Comparison of ENCODE assay signal across 22 cellular contexts in the genomic region with DNA sequence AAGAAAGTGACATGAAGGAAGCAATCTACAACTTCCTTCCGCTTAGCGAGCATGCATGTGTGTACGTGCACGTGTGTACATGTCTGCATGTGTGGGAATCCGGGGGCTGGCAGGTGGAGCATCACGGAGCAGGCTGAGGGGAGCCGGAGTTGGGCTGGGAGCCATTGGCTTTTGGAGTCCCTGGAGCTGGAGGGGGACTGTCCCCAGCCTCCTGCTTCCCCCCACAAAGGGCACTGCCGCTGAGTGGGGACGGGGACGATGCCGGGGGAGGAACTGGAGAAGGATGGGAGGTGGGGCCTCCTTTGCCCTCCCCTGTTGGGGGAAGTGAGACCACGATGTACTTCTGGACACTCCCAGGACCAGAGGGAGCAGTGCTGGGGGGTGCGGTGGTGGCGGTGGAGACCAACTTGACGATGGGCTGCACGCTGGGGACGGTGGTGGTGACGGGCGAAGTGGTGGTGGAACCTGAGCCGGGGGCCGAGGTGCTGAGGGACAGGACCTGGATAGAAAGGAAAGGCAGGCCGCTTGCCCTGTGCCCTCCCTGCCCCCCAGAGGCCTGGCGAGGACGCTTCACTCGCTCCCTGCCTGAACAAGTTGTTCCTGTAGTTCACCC. TPM values are rescaled to one million over a fixed set of nuclear protein-coding genes. Genes with fewer than 3 reads are reported as not detected.
DNase-seq lines count a peak whose midpoint lies in the region; ATAC-seq, FAIRE-seq and TF ChIP-seq lines count a peak whose summit lies in the region.
"Had no signal": no experiment of that assay in that cellular context is flagged by ENCODE, and none has a peak within 500 bp of the region (broad histone marks: within the 10 kb centered on the region; RNA-seq: fewer than 3 reads in every experiment).

No MANE protein-coding gene starts in this region.

- H3K27me3 ChIP-seq in PC-9 (ENCODE audit: insufficient read depth, low read depth) = no peaks in the 10 kb centered on the region
- no peaks in the 10 kb centered on the region for H3K27me3 ChIP-seq in endothelial cell of umbilical vein (ENCODE audit: control insufficient read depth in 2 of 2, insufficient read depth in 2 of 2, low read length in 2 of 2)
- H3K27me3 ChIP-seq: Peyer's patch had no signal

- H2AFZ ChIP-seq in PC-9 (no peak overlapping the region), endothelial cell of umbilical vein (ENCODE audit: low read depth, low read length) (no peak overlapping the region)
- H2AFZ ChIP-seq: GM23248 had no signal

- H3K4me3 ChIP-seq in PC-9 (no peak overlapping the region), endothelial cell of umbilical vein (replicated peaks in 1 of 3; ENCODE audit: insufficient read depth in 1 of 3, low read depth in 1 of 3, low read length in 3 of 3) (no peak overlapping the region)
- H3K4me3 ChIP-seq: GM12878, GM23248, Peyer's patch had no signal

- ATAC-seq in activated T-cell treated with anti-CD3 and anti-CD28 coated beads, Interleukin-2, amount 50 U/mL, for 72 hours (replicated peaks in 1 of 2) = no peak
- ATAC-seq in stimulated activated naive B cell treated with anti-CD40 and anti-IgM and Interleukin-4, amounts not matched to agents 10 μg/mL and 1 μg/mL and 100 μg/mL, for 72 hours (replicated peaks) = no peak
- ATAC-seq: GM12878 had no signal

- no peak for TF ChIP-seq POLR2A in endothelial cell of umbilical vein (IDR thresholded peaks at IDR 0.05; ENCODE audit: low read depth, low read length)

- H3K4me3 Mint-ChIP-seq in activated T-cell treated with anti-CD3 and anti-CD28 coated beads, Interleukin-2, amount 50 U/mL, for 24 hours = no peak overlapping the region
- H3K4me3 Mint-ChIP-seq in activated T-cell treated with anti-CD3 and anti-CD28 coated beads, Interleukin-2, amount 50 U/mL, for 72 hours = no peak overlapping the region
- no peak overlapping the region for H3K4me3 Mint-ChIP-seq in stimulated activated naive B cell treated with anti-CD40 and anti-IgM and Interleukin-4, amounts not matched to agents 10 μg/mL and 1 μg/mL and 100 μg/mL, for 72 hours
- no peak overlapping the region for H3K4me3 Mint-ChIP-seq in immature natural killer cell
- H3K4me3 Mint-ChIP-seq: CD4-positive, alpha-beta memory T cell had no signal

- peaks cover 4% of the 10 kb centered on the region for H3K36me3 ChIP-seq in PC-9 (ENCODE audit: low read depth)
- H3K36me3 ChIP-seq in endothelial cell of umbilical vein (ENCODE audit: control insufficient read depth in 2 of 2, extremely low read depth in 1 of 2, insufficient read depth in 2 of 2, low read length in 2 of 2) = peaks cover 12 to 47% of the 10 kb centered on the region in 2 experiments

- DNase-seq in activated T-cell treated with anti-CD3 and anti-CD28 coated beads, Interleukin-2, amount 50 U/mL, for 24 hours = no peak
- DNase-seq in activated T-cell treated with anti-CD3 and anti-CD28 coated beads, Interleukin-2, amount 50 U/mL, for 72 hours = no peak
- DNase-seq in PC-9 (no peak), endothelial cell of umbilical vein (ENCODE audit: low read depth, low spot score) (no peak), T1000 (lab: John Stamatoyannopoulos, UW) (no peak), DMS53 treated with DMSO at 0.1 percent for 48 hours (lab: John Stamatoyannopoulos, UW; ENCODE audit: unreplicated experiment) (no peak), immature natural killer cell (no peak)
- no peak for DNase-seq in stimulated activated naive B cell treated with anti-CD40 and anti-IgM and Interleukin-4, amounts not matched to agents 10 μg/mL and 1 μg/mL and 100 μg/mL, for 72 hours
- DNase-seq: 8988T; CD4-positive, alpha-beta memory T cell; DND-41; GM23248; NCI-H1436 treated with DMSO at 0.1 percent for 48 hours; NCI-H2081; NCI-H510A treated with DMSO at 0.1 percent for 48 hours; NCI-H82; Peyer's patch; SHP77 had no signal

- peaks cover 85% of the 10 kb centered on the region for H3K36me3 Mint-ChIP-seq in activated T-cell treated with anti-CD3 and anti-CD28 coated beads, Interleukin-2, amount 50 U/mL, for 24 hours (ENCODE audit: low read depth)
- H3K36me3 Mint-ChIP-seq in activated T-cell treated with anti-CD3 and anti-CD28 coated beads, Interleukin-2, amount 50 U/mL, for 72 hours (ENCODE audit: insufficient read depth in 2 of 2) = peaks cover 6 to 8% of the 10 kb centered on the region in 2 donors
- H3K36me3 Mint-ChIP-seq in stimulated activated naive B cell treated with anti-CD40 and anti-IgM and Interleukin-4, amounts not matched to agents 10 μg/mL and 1 μg/mL and 100 μg/mL, for 72 hours = peaks cover 31 to 72% of the 10 kb centered on the region in 2 donors
- peaks cover 0 to 26% (median 8%) of the 10 kb centered on the region in 3 donors for H3K36me3 Mint-ChIP-seq in immature natural killer cell

- peaks cover 13% of the 10 kb centered on the region for H3K4me1 Mint-ChIP-seq in activated T-cell treated with anti-CD3 and anti-CD28 coated beads, Interleukin-2, amount 50 U/mL, for 24 hours (ENCODE audit: low read depth)
- H3K4me1 Mint-ChIP-seq in activated T-cell treated with anti-CD3 and anti-CD28 coated beads, Interleukin-2, amount 50 U/mL, for 72 hours (ENCODE audit: low read depth) = peaks cover 11% of the 10 kb centered on the region
- H3K4me1 Mint-ChIP-seq in stimulated activated naive B cell treated with anti-CD40 and anti-IgM and Interleukin-4, amounts not matched to agents 10 μg/mL and 1 μg/mL and 100 μg/mL, for 72 hours = peaks cover 10 to 28% of the 10 kb centered on the region in 2 donors
- peaks cover 9 to 11% of the 10 kb centered on the region in 2 donors for H3K4me1 Mint-ChIP-seq in immature natural killer cell

- dilution Hi-C loops in endothelial cell of umbilical vein (cut with MboI; ENCODE audit: extremely low pct_ligation_motif_present, low sequenced_read_pairs) = no loop called here

- FAIRE-seq in endothelial cell of umbilical vein (lab: Jason Lieb, UNC) = no peak
- FAIRE-seq: G401.6, GM12878, HTR-8/SVneo had no signal

- no peaks in the 10 kb centered on the region for H4K20me1 ChIP-seq in PC-9 (ENCODE audit: insufficient read depth)
- H4K20me1 ChIP-seq in endothelial cell of umbilical vein (replicated peaks; ENCODE audit: control insufficient read depth, extremely low read depth, insufficient read depth, low read length) = no peaks in the 10 kb centered on the region

- H3K9me3 Mint-ChIP-seq in activated T-cell treated with anti-CD3 and anti-CD28 coated beads, Interleukin-2, amount 50 U/mL, for 24 hours = no peaks in the 10 kb centered on the region
- no peaks in the 10 kb centered on the region for H3K9me3 Mint-ChIP-seq in activated T-cell treated with anti-CD3 and anti-CD28 coated beads, Interleukin-2, amount 50 U/mL, for 72 hours
- no peaks in the 10 kb centered on the region for H3K9me3 Mint-ChIP-seq in stimulated activated naive B cell treated with anti-CD40 and anti-IgM and Interleukin-4, amounts not matched to agents 10 μg/mL and 1 μg/mL and 100 μg/mL, for 72 hours
- H3K9me3 Mint-ChIP-seq in immature natural killer cell = no peaks in the 10 kb centered on the region
- H3K9me3 Mint-ChIP-seq: CD4-positive, alpha-beta memory T cell had no signal

- POLR2A ChIA-PET in PC-9 (lab: Charles Lee; ENCODE audit: unreplicated experiment) = no interaction called here
- POLR2A ChIA-PET in endothelial cell of umbilical vein (lab: Charles Lee) = no interaction called here

- H3F3A ChIP-seq in PC-9 (ENCODE audit: insufficient read depth, low read depth) = peaks cover under 1% of the 10 kb centered on the region; the same call in 1 of the 2 replicates

- BruUV-seq in PC-9 (replicated peaks; lab: Mats Ljungman, UMichigan) = TSS peak; percentile 89
- BruUV-seq in endothelial cell of umbilical vein (replicated peaks; lab: Mats Ljungman, UMichigan) = TSS peak; percentile 96

- H3K9ac ChIP-seq in endothelial cell of umbilical vein (replicated peaks; ENCODE audit: extremely low read depth, insufficient read depth, low read length) = no peak overlapping the region
- H3K9ac ChIP-seq: GM23248 had no signal

- H3K9me2 ChIP-seq in PC-9 (ENCODE audit: insufficient read depth) = no peaks in the 10 kb centered on the region

- intact Hi-C loops in PC-9 (cut with micrococcal nuclease; ENCODE audit: unreplicated experiment) = no loop called here
- intact Hi-C loops in endothelial cell of umbilical vein (cut with micrococcal nuclease) = loop anchor here (10.0 kb wide), 1 partner anchor 1018 kb away; a partner anchor contains a TSS

- H3K4me2 ChIP-seq in PC-9 (no peak overlapping the region), endothelial cell of umbilical vein (ENCODE audit: insufficient read depth, low read length) (no peak overlapping the region)

- no peaks in the 10 kb centered on the region for H3K9me3 ChIP-seq in PC-9 (ENCODE audit: insufficient read depth, low read depth)
- no peaks in the 10 kb centered on the region for H3K9me3 ChIP-seq in endothelial cell of umbilical vein (replicated peaks; ENCODE audit: control insufficient read depth, insufficient read depth, low read length)
- H3K9me3 ChIP-seq: Peyer's patch had no signal

- no peaks in the 10 kb centered on the region for H3K27me3 Mint-ChIP-seq in activated T-cell treated with anti-CD3 and anti-CD28 coated beads, Interleukin-2, amount 50 U/mL, for 24 hours
- H3K27me3 Mint-ChIP-seq in activated T-cell treated with anti-CD3 and anti-CD28 coated beads, Interleukin-2, amount 50 U/mL, for 72 hours (ENCODE audit: low read depth) = no peaks in the 10 kb centered on the region
- H3K27me3 Mint-ChIP-seq in stimulated activated naive B cell treated with anti-CD40 and anti-IgM and Interleukin-4, amounts not matched to agents 10 μg/mL and 1 μg/mL and 100 μg/mL, for 72 hours = no peaks in the 10 kb centered on the region
- H3K27me3 Mint-ChIP-seq in immature natural killer cell (ENCODE audit: low read depth in 3 of 3) = peaks cover 0 to 6% (median 5%) of the 10 kb centered on the region in 3 donors
- H3K27me3 Mint-ChIP-seq: CD4-positive, alpha-beta memory T cell had no signal

- H3K4me1 ChIP-seq in PC-9 (replicated peaks; ENCODE audit: insufficient read depth) (peaks cover 6% of the 10 kb centered on the region), endothelial cell of umbilical vein (ENCODE audit: control insufficient read depth, extremely low read depth, insufficient read depth, low read length) (peaks cover 6% of the 10 kb centered on the region)

- CTCF ChIA-PET in PC-9 (lab: Charles Lee) = no interaction called here
- CTCF ChIA-PET in endothelial cell of umbilical vein (lab: Charles Lee) = no interaction called here

- H3K27ac ChIP-seq in PC-9 (no peak overlapping the region), endothelial cell of umbilical vein (ENCODE audit: insufficient read depth, low read depth, low read length) (no peak overlapping the region)
- H3K27ac ChIP-seq: GM23248, HL-60, Peyer's patch had no signal

- TF ChIP-seq CTCF in PC-9 (conservative IDR thresholded peaks at IDR 0.05) (no peak), endothelial cell of umbilical vein (IDR thresholded peaks at IDR 0.05; ENCODE audit: extremely low read depth in 1 of 2, insufficient read depth in 1 of 2, low read depth in 1 of 2, low read length in 2 of 2) (no peak)

- H3K9me1 ChIP-seq in endothelial cell of umbilical vein (replicated peaks; ENCODE audit: control insufficient read depth, extremely low read depth, insufficient read depth, low read length) = no peaks in the 10 kb centered on the region

- H3K27ac Mint-ChIP-seq in activated T-cell treated with anti-CD3 and anti-CD28 coated beads, Interleukin-2, amount 50 U/mL, for 24 hours = peak overlapping the region; percentile 66
- no peak overlapping the region for H3K27ac Mint-ChIP-seq in activated T-cell treated with anti-CD3 and anti-CD28 coated beads, Interleukin-2, amount 50 U/mL, for 72 hours
- H3K27ac Mint-ChIP-seq in stimulated activated naive B cell treated with anti-CD40 and anti-IgM and Interleukin-4, amounts not matched to agents 10 μg/mL and 1 μg/mL and 100 μg/mL, for 72 hours = peak overlapping the region; percentile 65
- no peak overlapping the region for H3K27ac Mint-ChIP-seq in immature natural killer cell

- peaks cover 4% of the 10 kb centered on the region; the same call in 1 of the 2 replicates for H3K79me2 ChIP-seq in PC-9 (ENCODE audit: low read depth)
- peaks cover 1% of the 10 kb centered on the region for H3K79me2 ChIP-seq in endothelial cell of umbilical vein (ENCODE audit: control insufficient read depth, insufficient read depth, low read length)

RNA-seq across cellular contexts. Expression of a gene that starts 5.8 kb away (rescaled TPM):
- 10 to 100 TPM in 1 of 2 donors, 1 to 10 TPM in 1; 9.3 to 10.5 TPM for total RNA-seq in activated T-cell treated with anti-CD3 and anti-CD28 coated beads, Interleukin-2, amount 50 U/mL, for 72 hours
- total RNA-seq in PC-9 (2021) (18.1 and 26.2 TPM in 2 replicates), endothelial cell of umbilical vein (20.5 and 22.7 TPM in 2 replicates)
- polyA plus RNA-seq in endothelial cell of umbilical vein (27.4 and 31.4 TPM in 2 replicates), immature natural killer cell (10 to 100 TPM in 1 of 3 donors, 1 to 10 TPM in 2; 7.1 to 12.9 (median 8.8) TPM)
- polyA plus RNA-seq in endothelial cell of umbilical vein (2011; cell fraction: cytosol; rRNA removed) = 20.7 and 21.5 TPM in 2 replicates
- 57.4 and 65.9 TPM in 2 replicates for polyA plus RNA-seq in endothelial cell of umbilical vein (2011; cell fraction: nucleus; rRNA removed)
- polyA plus RNA-seq in endothelial cell of umbilical vein (2012) = 25.9 and 28.9 TPM in 2 replicates
- 22.9 and 24.5 TPM in 2 replicates for polyA minus RNA-seq in endothelial cell of umbilical vein
- 10.0 TPM for polyA minus RNA-seq in endothelial cell of umbilical vein (2011; cell fraction: cytosol; rRNA and poly(A)+ RNA removed)
- 13.7 and 17.7 TPM in 2 replicates for polyA minus RNA-seq in endothelial cell of umbilical vein (2011; cell fraction: nucleus; rRNA and poly(A)+ RNA removed)

RNA-seq across cellular contexts. Expression of a gene that starts 6.0 kb away (rescaled TPM):
- total RNA-seq in activated T-cell treated with anti-CD3 and anti-CD28 coated beads, Interleukin-2, amount 50 U/mL, for 72 hours = 100 to 1,000 TPM; 270 to 332 TPM
- total RNA-seq in PC-9 (2021) (195 and 238 TPM in 2 replicates), endothelial cell of umbilical vein (183 and 187 TPM in 2 replicates)
- polyA plus RNA-seq in endothelial cell of umbilical vein (145 and 156 TPM in 2 replicates), immature natural killer cell (10 to 100 TPM; 40.3 to 59.0 (median 54.4) TPM)
- polyA plus RNA-seq in endothelial cell of umbilical vein (2011; cell fraction: cytosol; rRNA removed) = 128 and 148 TPM in 2 replicates
- 575 and 612 TPM in 2 replicates for polyA plus RNA-seq in endothelial cell of umbilical vein (2011; cell fraction: nucleus; rRNA removed)
- polyA plus RNA-seq in endothelial cell of umbilical vein (2012) = 68.4 and 119 TPM in 2 replicates
- polyA minus RNA-seq in endothelial cell of umbilical vein = 123 and 162 TPM in 2 replicates
- polyA minus RNA-seq in endothelial cell of umbilical vein (2011; cell fraction: cytosol; rRNA and poly(A)+ RNA removed) = 332 TPM
- polyA minus RNA-seq in endothelial cell of umbilical vein (2011; cell fraction: nucleus; rRNA and poly(A)+ RNA removed) = 151 and 168 TPM in 2 replicates

RNA-seq across cellular contexts. Expression of a gene that starts 11.9 kb away (rescaled TPM):
- total RNA-seq in activated T-cell treated with anti-CD3 and anti-CD28 coated beads, Interleukin-2, amount 50 U/mL, for 72 hours = 10 to 100 TPM; 76.7 to 88.1 TPM
- total RNA-seq in PC-9 (2021) (91.4 and 108 TPM in 2 replicates), endothelial cell of umbilical vein (64.6 and 67.3 TPM in 2 replicates)
- polyA plus RNA-seq in endothelial cell of umbilical vein (32.7 and 34.1 TPM in 2 replicates), immature natural killer cell (10 to 100 TPM; 15.3 to 34.8 (median 17.3) TPM)
- polyA plus RNA-seq in endothelial cell of umbilical vein (2011; cell fraction: cytosol; rRNA removed) = 27.6 and 28.5 TPM in 2 replicates
- 54.1 and 58.7 TPM in 2 replicates for polyA plus RNA-seq in endothelial cell of umbilical vein (2011; cell fraction: nucleus; rRNA removed)
- 42.1 and 45.9 TPM in 2 replicates for polyA plus RNA-seq in endothelial cell of umbilical vein (2012)
- polyA minus RNA-seq in endothelial cell of umbilical vein = 40.3 and 57.7 TPM in 2 replicates
- polyA minus RNA-seq in endothelial cell of umbilical vein (2011; cell fraction: cytosol; rRNA and poly(A)+ RNA removed) = 21.2 TPM
- polyA minus RNA-seq in endothelial cell of umbilical vein (2011; cell fraction: nucleus; rRNA and poly(A)+ RNA removed) = 18.0 TPM in 2 replicates

RNA-seq across cellular contexts. Expression of a gene that starts 12.2 kb away (rescaled TPM):
- 10 to 100 TPM; 11.1 to 18.8 TPM for total RNA-seq in activated T-cell treated with anti-CD3 and anti-CD28 coated beads, Interleukin-2, amount 50 U/mL, for 72 hours
- 10.3 and 10.5 TPM in 2 replicates for total RNA-seq in PC-9 (2021)
- 18.0 and 33.7 TPM in 2 replicates for total RNA-seq in endothelial cell of umbilical vein
- 22.6 and 28.6 TPM in 2 replicates for polyA plus RNA-seq in endothelial cell of umbilical vein
- 29.0 and 29.4 TPM in 2 replicates for polyA plus RNA-seq in endothelial cell of umbilical vein (2011; cell fraction: cytosol; rRNA removed)
- 32.4 and 35.9 TPM in 2 replicates for polyA plus RNA-seq in endothelial cell of umbilical vein (2011; cell fraction: nucleus; rRNA removed)
- polyA plus RNA-seq in endothelial cell of umbilical vein (2012) = 40.1 and 42.6 TPM in 2 replicates
- polyA minus RNA-seq in endothelial cell of umbilical vein = 23.5 and 29.3 TPM in 2 replicates
- polyA minus RNA-seq in endothelial cell of umbilical vein (2011; cell fraction: cytosol; rRNA and poly(A)+ RNA removed) = 3.4 TPM
- 7.8 and 8.6 TPM in 2 replicates for polyA minus RNA-seq in endothelial cell of umbilical vein (2011; cell fraction: nucleus; rRNA and poly(A)+ RNA removed)
- polyA plus RNA-seq in immature natural killer cell = 10 to 100 TPM; 14.2 to 18.5 (median 17.7) TPM

RNA-seq across cellular contexts. Expression of a gene that starts 18.5 kb away (rescaled TPM):
- 10 to 100 TPM; 43.7 to 45.4 TPM for total RNA-seq in activated T-cell treated with anti-CD3 and anti-CD28 coated beads, Interleukin-2, amount 50 U/mL, for 72 hours
- 120 and 145 TPM in 2 replicates for total RNA-seq in PC-9 (2021)
- 168 and 188 TPM in 2 replicates for total RNA-seq in endothelial cell of umbilical vein
- 251 and 268 TPM in 2 replicates for polyA plus RNA-seq in endothelial cell of umbilical vein
- 257 and 331 TPM in 2 replicates for polyA plus RNA-seq in endothelial cell of umbilical vein (2011; cell fraction: cytosol; rRNA removed)
- 152 and 181 TPM in 2 replicates for polyA plus RNA-seq in endothelial cell of umbilical vein (2011; cell fraction: nucleus; rRNA removed)
- 169 and 251 TPM in 2 replicates for polyA plus RNA-seq in endothelial cell of umbilical vein (2012)
- polyA minus RNA-seq in endothelial cell of umbilical vein = 230 and 233 TPM in 2 replicates
- 122 TPM for polyA minus RNA-seq in endothelial cell of umbilical vein (2011; cell fraction: cytosol; rRNA and poly(A)+ RNA removed)
- 46.3 and 64.6 TPM in 2 replicates for polyA minus RNA-seq in endothelial cell of umbilical vein (2011; cell fraction: nucleus; rRNA and poly(A)+ RNA removed)
- polyA plus RNA-seq in immature natural killer cell = 100 to 1,000 TPM; 163 to 289 (median 163) TPM

Comparison
In these comparisons a context has a peak if more than half of its experiments do, and no peak if none do; other contexts are left out.
1. H3K27ac Mint-ChIP-seq: peak in activated T-cell treated with anti-CD3 and anti-CD28 coated beads, Interleukin-2, amount 50 U/mL, for 24 hours (single experiment) and stimulated activated naive B cell treated with anti-CD40 and anti-IgM and Interleukin-4, amounts not matched to agents 10 μg/mL and 1 μg/mL and 100 μg/mL, for 72 hours (single experiment); none in activated T-cell treated with anti-CD3 and anti-CD28 coated beads, Interleukin-2, amount 50 U/mL, for 72 hours (single experiment) and immature natural killer cell (0 of 6).